Comparison of ENCODE assay signal across 9 cellular contexts in genomic region chr11:289706-290620, GRCh38. TPM values are rescaled to one million over a fixed set of nuclear protein-coding genes. Genes with fewer than 3 reads are reported as not detected.
DNase-seq lines count a peak whose midpoint lies in the region; ATAC-seq and TF ChIP-seq lines count a peak whose summit lies in the region.
"Had no signal": no experiment of that assay in that cellular context is flagged by ENCODE, and none has a peak within 500 bp of the region (broad histone marks: within the 10 kb centered on the region; RNA-seq: fewer than 3 reads in every experiment).

No MANE protein-coding gene starts in this region.

- H3K27ac Mint-ChIP-seq in GM23338: no peak overlapping the region

- no peaks in the 10 kb centered on the region for H3K9me2 ChIP-seq in GM23338 (ENCODE audit: insufficient read depth)

- H3K36me3 Mint-ChIP-seq in GM23338 (ENCODE audit: low read depth): peaks cover 11% of the 10 kb centered on the region; the same call in 2 of the 3 replicates

- no peak for DNase-seq in GM23338 (ENCODE audit: low spot score)
- DNase-seq in heart left ventricle: peak in 4 of 5 donors; percentile 18 to 60 (median 23)
- no peak for DNase-seq in stimulated activated CD4-positive, alpha-beta T cell treated with anti-CD3 and anti-CD28 coated beads, Interleukin-12 subunit alpha, Interleukin-12 subunit beta, amount 100 ng/mL, for 4 hours
- DNase-seq in SKM-1 (lab: John Stamatoyannopoulos, UW; ENCODE audit: unreplicated experiment): no peak
- DNase-seq: NCI-H510A treated with DMSO at 0.1 percent for 48 hours had no signal

- TF ChIP-seq CTCF in GM23338 (conservative IDR thresholded peaks at IDR 0.05; ENCODE audit: low read depth in 2 of 2): no peak
- no peak for TF ChIP-seq CTCF in WI38 (IDR thresholded peaks at IDR 0.05; ENCODE audit: low read depth, low read length)
- TF ChIP-seq CTCF in heart left ventricle (IDR thresholded peaks at IDR 0.05): no peak

- intact Hi-C loops in heart left ventricle (cut with DNase I): loop anchor here in 3 of 10 donors (2.0 to 10.0 kb wide), 3 partner anchors 38 to 85 kb away; partner anchors contain the start of genes BET1L (in 1 of the 3), PSMD13 (in 1 of the 3), RIC8A (in 1 of the 3) and SIRT3 (in 1 of the 3)

- no peak overlapping the region for H3K9ac ChIP-seq in skeletal muscle satellite cell (ENCODE audit: low read depth, low read length)

- H3K79me2 ChIP-seq in GM23338 (replicated peaks; ENCODE audit: insufficient read depth): no peaks in the 10 kb centered on the region

- peaks cover 6% of the 10 kb centered on the region; the same call in 1 of the 2 replicates for H3F3A ChIP-seq in GM23338 (replicated peaks; ENCODE audit: low read depth)

- peak overlapping the region; percentile 44; the same call in 1 of the 2 replicates for H3K4me3 ChIP-seq in GM23338
- peak overlapping the region; percentile 44 for H3K4me3 ChIP-seq in WI38 (ENCODE audit: low read depth, low read length)
- H3K4me3 ChIP-seq in heart left ventricle: peak overlapping the region in 11 of 12 donors; percentile 61 to 92 (median 77)
- H3K4me3 ChIP-seq in skeletal muscle satellite cell (ENCODE audit: low read length): no peak overlapping the region

- peaks cover 24% of the 10 kb centered on the region for H3K27me3 Mint-ChIP-seq in GM23338 (ENCODE audit: insufficient read depth, low read depth, poor library complexity)

- no peaks in the 10 kb centered on the region for H3K9me3 ChIP-seq in heart left ventricle
- H3K9me3 ChIP-seq in skeletal muscle satellite cell (replicated peaks; ENCODE audit: low read length): no peaks in the 10 kb centered on the region

- H3K9me3 Mint-ChIP-seq in GM23338: peaks cover 2% of the 10 kb centered on the region; the same call in 1 of the 3 replicates

- H2AFZ ChIP-seq in GM23338: no peak overlapping the region

- H3K36me3 ChIP-seq in GM23338 (ENCODE audit: insufficient read depth): no peaks in the 10 kb centered on the region
- peaks cover 0 to 9% (median 0%) of the 10 kb centered on the region in 9 donors for H3K36me3 ChIP-seq in heart left ventricle
- no peaks in the 10 kb centered on the region for H3K36me3 ChIP-seq in skeletal muscle satellite cell (ENCODE audit: insufficient read depth, low read length)

- H4K20me1 ChIP-seq in GM23338 (replicated peaks; ENCODE audit: insufficient read depth): no peaks in the 10 kb centered on the region

- peaks cover 26% of the 10 kb centered on the region for H3K4me1 Mint-ChIP-seq in GM23338

- WGBS in heart left ventricle, 4 donors: 86 to 94% (median 88%) methylated on average over 42 to 48 of the region's 48 CpGs

- H3K27me3 ChIP-seq in GM23338 (ENCODE audit: insufficient read depth) (peaks cover 26% of the 10 kb centered on the region), heart left ventricle (peaks cover 0 to 23% (median 11%) of the 10 kb centered on the region in 9 donors), skeletal muscle satellite cell (ENCODE audit: control insufficient read depth, insufficient read depth, low read length) (peaks cover 17% of the 10 kb centered on the region)

- H3K27ac ChIP-seq in GM23338 (ENCODE audit: low read depth) (no peak overlapping the region), heart left ventricle (peak overlapping the region in 9 of 12 donors; percentile 57 to 83 (median 71))

- peak overlapping the region; percentile 71 for H3K4me3 Mint-ChIP-seq in GM23338

- H3K4me2 ChIP-seq in GM23338: peak overlapping the region; percentile 76
- peak overlapping the region; percentile 29 for H3K4me2 ChIP-seq in skeletal muscle satellite cell (ENCODE audit: low read length)

- TF ChIP-seq POLR2A in heart left ventricle (IDR thresholded peaks at IDR 0.05): no peak

- H3K4me1 ChIP-seq in GM23338 (ENCODE audit: insufficient read depth) (no peaks in the 10 kb centered on the region; the same call in 1 of the 2 replicates), heart left ventricle (peaks cover 0 to 24% (median 12%) of the 10 kb centered on the region in 12 donors), skeletal muscle satellite cell (ENCODE audit: control insufficient read depth, insufficient read depth, low read length) (peaks cover 6% of the 10 kb centered on the region)

- ATAC-seq in GM23338: no peak
- ATAC-seq in heart left ventricle: no peak
- ATAC-seq in HG02973 (IDR thresholded peaks at IDR 0.05; ENCODE audit: unreplicated experiment): no peak
- no peak for ATAC-seq in HG02759 (IDR thresholded peaks at IDR 0.05; ENCODE audit: unreplicated experiment)

TF ChIP-seq in GM23338, 12 proteins besides CTCF, POLR2A, EP300 and RAD21 (continues in another document):
- TF ChIP-seq ZNF331 (CRISPR knock-in tag; IDR thresholded peaks at IDR 0.05; ENCODE audit: low read depth) (no peak), ETS1 (IDR thresholded peaks at IDR 0.05) (no peak)

RNA-seq across cellular contexts. Expression of gene PGGHG, which starts 1.0 kb away (rescaled TPM):
- total RNA-seq in GM23338 (2014; rRNA removed; shearing (Covaris generic)): 45.4 and 55.8 TPM in 2 replicates
- polyA plus RNA-seq in GM23338 (2016; fragmentation: Nextera tagmentation; extraction: Ambion mirVana) (18.1 and 24.9 TPM in 2 replicates), heart left ventricle (10 to 100 TPM in 1 of 2 donors, 1 to 10 TPM in 1; 9.4 to 15.7 TPM)
- 10 to 100 TPM in 2 of 9 donors, 1 to 10 TPM in 7; 4.5 to 11.1 (median 6.2) TPM for total RNA-seq in heart left ventricle
- total RNA-seq in skeletal muscle satellite cell (2012; rRNA removed): 4.4 and 6.1 TPM in 2 replicates

RNA-seq across cellular contexts. Expression of gene IFITM5, which starts 9.4 kb away (rescaled TPM):
- total RNA-seq in GM23338 (2014; rRNA removed; shearing (Covaris generic)): not detected in 2 replicates
- polyA plus RNA-seq in GM23338 (2016; fragmentation: Nextera tagmentation; extraction: Ambion mirVana): 0.42 TPM in 1 of 2 replicates, not detected in the other
- not detected for total RNA-seq in heart left ventricle
- not detected for polyA plus RNA-seq in heart left ventricle
- not detected in 2 replicates for total RNA-seq in skeletal muscle satellite cell (2012; rRNA removed)

RNA-seq across cellular contexts. Expression of gene NLRP6, which starts 11.8 kb away (rescaled TPM):
- 0.73 TPM in 1 of 2 replicates, not detected in the other for total RNA-seq in GM23338 (2014; rRNA removed; shearing (Covaris generic))
- polyA plus RNA-seq in GM23338 (2016; fragmentation: Nextera tagmentation; extraction: Ambion mirVana) (0.15 TPM in 1 of 2 replicates, not detected in the other), heart left ventricle (under 1 TPM in 1 of 2 donors, not detected in 1; 0.14 TPM)
- under 1 TPM in 4 of 9 donors, not detected in 5; 0.09 to 0.20 (median 0.16) TPM for total RNA-seq in heart left ventricle
- total RNA-seq in skeletal muscle satellite cell (2012; rRNA removed): under 0.01 TPM in 1 of 2 replicates, not detected in the other

RNA-seq across cellular contexts. Expression of gene IFITM2, which starts 17.7 kb away (rescaled TPM):
- total RNA-seq in GM23338 (2014; rRNA removed; shearing (Covaris generic)): 57.3 and 91.2 TPM in 2 replicates
- polyA plus RNA-seq in GM23338 (2016; fragmentation: Nextera tagmentation; extraction: Ambion mirVana) (857 and 906 TPM in 2 replicates), heart left ventricle (100 to 1,000 TPM; 270 to 501 TPM)
- total RNA-seq in heart left ventricle: 100 to 1,000 TPM; 116 to 412 (median 149) TPM
- 64.6 and 75.1 TPM in 2 replicates for total RNA-seq in skeletal muscle satellite cell (2012; rRNA removed)

RNA-seq across cellular contexts. Expression of gene IFITM1, which starts 23.9 kb away (rescaled TPM):
- 396 and 409 TPM in 2 replicates for total RNA-seq in GM23338 (2014; rRNA removed; shearing (Covaris generic))
- polyA plus RNA-seq in GM23338 (2016; fragmentation: Nextera tagmentation; extraction: Ambion mirVana): 1,180 and 1,194 TPM in 2 replicates
- 100 to 1,000 TPM in 6 of 9 donors, 10 to 100 TPM in 3; 61.3 to 277 (median 127) TPM for total RNA-seq in heart left ventricle
- polyA plus RNA-seq in heart left ventricle: 100 to 1,000 TPM; 158 to 278 TPM
- 3.5 and 15.3 TPM in 2 replicates for total RNA-seq in skeletal muscle satellite cell (2012; rRNA removed)

Comparison
In these comparisons a context has a peak if more than half of its experiments do, and no peak if none do; other contexts are left out.
1. DNase-seq: peak in heart left ventricle (4 of 5); none in GM23338 (single experiment), stimulated activated CD4-positive, alpha-beta T cell treated with anti-CD3 and anti-CD28 coated beads, Interleukin-12 subunit alpha, Interleukin-12 subunit beta, amount 100 ng/mL, for 4 hours (single experiment) and SKM-1 (single experiment).